Comparison of ENCODE assay signal across 33 cellular contexts in the genomic region with DNA sequence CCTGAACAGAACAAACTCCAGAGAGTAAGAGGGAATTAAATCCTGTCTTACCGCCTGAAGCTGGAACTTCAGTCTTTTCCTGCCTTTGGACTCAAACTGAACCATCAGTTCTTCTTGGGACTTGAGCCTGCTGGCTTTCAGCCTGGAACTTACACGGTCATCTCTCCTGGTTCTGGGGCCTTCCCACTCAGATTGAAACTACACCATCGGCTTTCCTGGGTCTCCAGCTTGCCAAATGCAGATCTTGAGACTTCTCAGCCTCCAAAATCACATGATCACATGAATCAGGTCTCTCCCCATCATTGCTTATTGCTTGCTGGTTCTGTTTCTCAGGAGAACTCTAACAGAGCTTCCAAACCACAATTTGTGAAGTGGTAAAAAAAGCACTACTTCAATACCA.
"Had no signal": no experiment of that assay in that cellular context is flagged by ENCODE, and none has a peak within 500 bp of the region (broad histone marks: within the 10 kb centered on the region; RNA-seq: fewer than 3 reads in every experiment).

No MANE protein-coding gene starts in this region.

- H3K4me3 Mint-ChIP-seq: activated CD4-positive, alpha-beta memory T cell treated with anti-CD3 and anti-CD28 coated beads for 36 hours; activated CD4-positive, alpha-beta T cell treated with anti-CD3 and anti-CD28 coated beads for 36 hours; activated CD4-positive, alpha-beta T cell treated with anti-CD3 and anti-CD28 coated beads, Interleukin-2, amount 10 ng/mL, durations not matched to agents 24 days and 14 days; activated CD8-positive, alpha-beta memory T cell treated with anti-CD3 and anti-CD28 coated beads, Interleukin-2, amount 10 ng/mL, durations not matched to agents 7 days and 5 days; activated CD8-positive, alpha-beta T cell treated with anti-CD3 and anti-CD28 coated beads, Interleukin-2, amount 10 ng/mL, durations not matched to agents 7 days and 5 days; activated naive CD4-positive, alpha-beta T cell treated with anti-CD3 and anti-CD28 coated beads, Interleukin-2, amount 10 ng/mL, durations not matched to agents 7 days and 5 days; activated naive CD8-positive, alpha-beta T cell treated with anti-CD3 and anti-CD28 coated beads, Interleukin-2, amount 10 ng/mL, durations not matched to agents 7 days and 5 days; activated T-helper 1 cell treated with anti-CD3 and anti-CD28 coated beads, Interleukin-12 subunit alpha, Interleukin-12 subunit beta, Interleukin-2, Interleukin-4 antibody, amounts not matched to agents 30 ng/mL and 10 ng/mL and 1 ng/mL, durations not matched to agents 14 hours and 24 hours and 36 hours; brain; dendritic cell treated with granulocyte-macrophage colony-stimulating factor and Interleukin-4, amounts not matched to agents 40 ng/mL and 50 ng/mL, for 4 days; endodermal cell had no signal

- H3K27me3 ChIP-seq: ascending aorta, breast epithelium, cardiac muscle cell, dorsolateral prefrontal cortex, esophagus muscularis mucosa, heart left ventricle had no signal

- H3K36me3 ChIP-seq: ascending aorta, breast epithelium, cardiac muscle cell, heart left ventricle had no signal

- H3K4me3 ChIP-seq: ascending aorta, breast epithelium, cardiac muscle cell, coronary artery, dorsolateral prefrontal cortex, esophagus muscularis mucosa, heart left ventricle had no signal

- H3K4me1 ChIP-seq: ascending aorta, breast epithelium, esophagus muscularis mucosa, heart left ventricle had no signal

- H3K9me3 Mint-ChIP-seq: activated CD4-positive, alpha-beta T cell treated with anti-CD3 and anti-CD28 coated beads, Interleukin-2, amount 10 ng/mL, durations not matched to agents 24 days and 14 days had no signal

- H3K4me1 Mint-ChIP-seq: activated CD4-positive, alpha-beta T cell treated with anti-CD3 and anti-CD28 coated beads for 36 hours; activated CD4-positive, alpha-beta T cell treated with anti-CD3 and anti-CD28 coated beads, Interleukin-2, amount 10 ng/mL, durations not matched to agents 24 days and 14 days; activated CD8-positive, alpha-beta memory T cell treated with anti-CD3 and anti-CD28 coated beads, Interleukin-2, amount 10 ng/mL, durations not matched to agents 7 days and 5 days; activated naive CD4-positive, alpha-beta T cell treated with anti-CD3 and anti-CD28 coated beads, Interleukin-2, amount 10 ng/mL, durations not matched to agents 7 days and 5 days; activated naive CD8-positive, alpha-beta T cell treated with anti-CD3 and anti-CD28 coated beads, Interleukin-2, amount 10 ng/mL, durations not matched to agents 7 days and 5 days; brain had no signal

- H3K9me3 ChIP-seq: ascending aorta had no signal

- H3K27ac Mint-ChIP-seq: activated CD4-positive, alpha-beta memory T cell treated with anti-CD3 and anti-CD28 coated beads for 36 hours; activated CD4-positive, alpha-beta T cell treated with anti-CD3 and anti-CD28 coated beads for 36 hours; activated CD4-positive, alpha-beta T cell treated with anti-CD3 and anti-CD28 coated beads, Interleukin-2, amount 10 ng/mL, durations not matched to agents 24 days and 14 days; activated CD8-positive, alpha-beta memory T cell treated with anti-CD3 and anti-CD28 coated beads, Interleukin-2, amount 10 ng/mL, durations not matched to agents 7 days and 5 days; activated CD8-positive, alpha-beta T cell treated with anti-CD3 and anti-CD28 coated beads, Interleukin-2, amount 10 ng/mL, durations not matched to agents 7 days and 5 days; activated naive CD4-positive, alpha-beta T cell treated with anti-CD3 and anti-CD28 coated beads, Interleukin-2, amount 10 ng/mL, durations not matched to agents 7 days and 5 days; activated naive CD4-positive, alpha-beta T cell treated with anti-CD3 and anti-CD28 coated beads, Interleukin-2, amount 50 U/mL, for 72 hours; activated naive CD8-positive, alpha-beta T cell treated with anti-CD3 and anti-CD28 coated beads, Interleukin-2, amount 10 ng/mL, durations not matched to agents 7 days and 5 days; activated T-helper 1 cell treated with anti-CD3 and anti-CD28 coated beads, Interleukin-12 subunit alpha, Interleukin-12 subunit beta, Interleukin-2, Interleukin-4 antibody, amounts not matched to agents 30 ng/mL and 10 ng/mL and 1 ng/mL, durations not matched to agents 14 hours and 24 hours and 36 hours; activated T-helper 2 cell treated with anti-CD3 and anti-CD28 coated beads, Interferon-gamma antibody, Interleukin-2, Interleukin-4, amounts not matched to agents 10 μg/mL and 5 μg/mL and 100 μg/mL, durations not matched to agents 14 hours and 24 hours and 36 hours; brain; dendritic cell treated with granulocyte-macrophage colony-stimulating factor and Interleukin-4, amounts not matched to agents 40 ng/mL and 50 ng/mL, for 4 days; endodermal cell had no signal

- ATAC-seq: activated CD4-positive, alpha-beta T cell treated with anti-CD3 and anti-CD28 coated beads for 36 hours; activated CD8-positive, alpha-beta memory T cell treated with anti-CD3 and anti-CD28 coated beads, Interleukin-2, amount 10 ng/mL, durations not matched to agents 7 days and 5 days; activated CD8-positive, alpha-beta T cell treated with anti-CD3 and anti-CD28 coated beads, Interleukin-2, amount 10 ng/mL, durations not matched to agents 7 days and 5 days; activated naive CD4-positive, alpha-beta T cell treated with anti-CD3 and anti-CD28 coated beads, Interleukin-2, amount 50 U/mL, for 72 hours; heart left ventricle had no signal

- H3K27me3 Mint-ChIP-seq: activated CD4-positive, alpha-beta memory T cell treated with anti-CD3 and anti-CD28 coated beads for 36 hours; activated CD4-positive, alpha-beta T cell treated with anti-CD3 and anti-CD28 coated beads for 36 hours; activated CD4-positive, alpha-beta T cell treated with anti-CD3 and anti-CD28 coated beads, Interleukin-2, amount 10 ng/mL, durations not matched to agents 24 days and 14 days; activated CD8-positive, alpha-beta memory T cell treated with anti-CD3 and anti-CD28 coated beads, Interleukin-2, amount 10 ng/mL, durations not matched to agents 7 days and 5 days; activated naive CD4-positive, alpha-beta T cell treated with anti-CD3 and anti-CD28 coated beads, Interleukin-2, amount 10 ng/mL, durations not matched to agents 7 days and 5 days; activated naive CD8-positive, alpha-beta T cell treated with anti-CD3 and anti-CD28 coated beads, Interleukin-2, amount 10 ng/mL, durations not matched to agents 7 days and 5 days; brain; dendritic cell treated with granulocyte-macrophage colony-stimulating factor and Interleukin-4, amounts not matched to agents 40 ng/mL and 50 ng/mL, for 4 days had no signal

- DNase-seq: activated CD4-positive, alpha-beta memory T cell treated with anti-CD3 and anti-CD28 coated beads for 36 hours; activated CD4-positive, alpha-beta T cell treated with anti-CD3 and anti-CD28 coated beads for 36 hours; activated CD4-positive, alpha-beta T cell treated with anti-CD3 and anti-CD28 coated beads, Interleukin-2, amount 10 ng/mL, durations not matched to agents 24 days and 14 days; activated CD4-positive, CD25-positive, alpha-beta regulatory T cell; activated CD4-positive, CD25-positive, alpha-beta regulatory T cell treated with anti-CD3 and anti-CD28 coated beads, Interleukin-2, amount 50 U/mL, for 72 hours; activated CD8-positive, alpha-beta memory T cell treated with anti-CD3 and anti-CD28 coated beads, Interleukin-2, amount 10 ng/mL, durations not matched to agents 7 days and 5 days; activated CD8-positive, alpha-beta memory T cell treated with anti-CD3 and anti-CD28 coated beads, Interleukin-2, amount 50 U/mL, for 4 hours; activated CD8-positive, alpha-beta T cell treated with anti-CD3 and anti-CD28 coated beads, Interleukin-2, amount 10 ng/mL, durations not matched to agents 7 days and 5 days; activated effector memory CD4-positive, alpha-beta T cell treated with anti-CD3 and anti-CD28 coated beads, Interleukin-2, amount 50 U/mL, for 16 hours; activated naive CD4-positive, alpha-beta T cell treated with anti-CD3 and anti-CD28 coated beads, Interleukin-2, amount 10 ng/mL, durations not matched to agents 7 days and 5 days; activated naive CD8-positive, alpha-beta T cell treated with anti-CD3 and anti-CD28 coated beads, Interleukin-2, amount 10 ng/mL, durations not matched to agents 7 days and 5 days; activated T-cell treated with anti-CD3 and anti-CD28 coated beads, Interleukin-2, amount 50 U/mL, for 1 hour; activated T-cell treated with anti-CD3 and anti-CD28 coated beads, Interleukin-2, amount 50 U/mL, for 48 hours; central memory CD4-positive, alpha-beta T cell; cerebellar nuclear complex; effector memory CD4-positive, alpha-beta T cell; endodermal cell; erythroblast; foreskin fibroblast; glutamatergic neuron; heart left ventricle; T-helper 2 cell had no signal

- H3K27ac ChIP-seq: ascending aorta, breast epithelium, cardiac muscle cell, coronary artery, dorsolateral prefrontal cortex, esophagus muscularis mucosa, heart left ventricle had no signal

- H3K36me3 Mint-ChIP-seq: activated CD8-positive, alpha-beta memory T cell treated with anti-CD3 and anti-CD28 coated beads, Interleukin-2, amount 10 ng/mL, durations not matched to agents 7 days and 5 days; activated naive CD4-positive, alpha-beta T cell treated with anti-CD3 and anti-CD28 coated beads, Interleukin-2, amount 10 ng/mL, durations not matched to agents 7 days and 5 days; activated naive CD8-positive, alpha-beta T cell treated with anti-CD3 and anti-CD28 coated beads, Interleukin-2, amount 10 ng/mL, durations not matched to agents 7 days and 5 days had no signal
